In the genomic region with DNA sequence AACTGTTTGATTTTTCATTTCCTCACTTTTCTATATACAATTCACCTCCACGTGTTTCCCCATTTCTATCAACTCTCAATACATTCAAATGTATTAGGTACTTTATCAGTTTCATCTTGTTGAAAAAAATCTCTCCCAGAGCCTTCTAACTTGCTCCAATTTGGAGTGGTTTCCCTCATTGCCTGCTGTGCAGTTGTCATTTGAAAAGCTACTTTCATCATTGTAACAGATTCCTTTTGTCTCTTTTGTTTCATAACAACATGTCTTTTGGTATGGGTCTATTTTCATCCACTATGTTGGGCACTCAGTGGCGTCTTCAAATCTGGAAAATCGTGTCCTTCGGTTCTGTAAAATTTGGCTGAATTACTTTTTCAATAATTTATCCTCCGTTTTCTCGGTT, we compare ENCODE assay signal across 22 cellular contexts.
A peak's percentile ranks its signal among the peaks of the same experiment; 100 is the strongest.
DNase-seq lines count a peak whose midpoint lies in the region; ATAC-seq and TF ChIP-seq lines count a peak whose summit lies in the region.
"Had no signal": no experiment of that assay in that cellular context is flagged by ENCODE, and none has a peak within 500 bp of the region (broad histone marks: within the 10 kb centered on the region; RNA-seq: fewer than 3 reads in every experiment).

No MANE protein-coding gene starts in this region.

- no peak overlapping the region for H3K27ac ChIP-seq in H9 (ENCODE audit: insufficient read length, low read depth, low read length)
- H3K27ac ChIP-seq: RWPE1 had no signal

- no peak overlapping the region for H3K4me3 Mint-ChIP-seq in H9
- H3K4me3 Mint-ChIP-seq: CD14-positive monocyte; CD8-positive, alpha-beta memory T cell had no signal

- H3K9me3 ChIP-seq in H9 (ENCODE audit: control insufficient read depth, low read depth, low read length) = no peaks in the 10 kb centered on the region
- H3K9me3 ChIP-seq: BE2C had no signal

- DNase-seq in H9 = no peak
- DNase-seq in globus pallidus (ENCODE audit: low spot score) = peak; percentile 53
- peak; percentile 59 for DNase-seq in pons (ENCODE audit: low spot score)
- no peak for DNase-seq in NCI-H1048 (lab: John Stamatoyannopoulos, UW)
- no peak for DNase-seq in OCI-M2 (lab: John Stamatoyannopoulos, UW; ENCODE audit: unreplicated experiment)
- no peak for DNase-seq in left colon
- no peak for DNase-seq in foreskin fibroblast
- DNase-seq: BE2C; Calu3; CD8-positive, alpha-beta memory T cell; KBM-7; MV-4-11; NCI-H1105 treated with DMSO at 0.1 percent for 48 hours; NCI-H2029; NCI-H446; NCI-H524 treated with DMSO at 0.1 percent for 48 hours; NCI-H774; SHP77 treated with DMSO at 0.1 percent for 48 hours; T-helper 1 cell had no signal

- H3K4me1 ChIP-seq in H9 (ENCODE audit: insufficient read depth, low read length) = peaks cover 2% of the 10 kb centered on the region; the same call in 1 of the 2 replicates

- H3K14ac ChIP-seq in H9 (ENCODE audit: insufficient read depth, low read length) = no peak overlapping the region

- no peak overlapping the region for H3K56ac ChIP-seq in H9 (ENCODE audit: insufficient read length, low read depth, low read length)

- peaks cover 18 to 23% of the 10 kb centered on the region in 2 experiments for H3K4me1 Mint-ChIP-seq in H9
- H3K4me1 Mint-ChIP-seq: CD14-positive monocyte; CD8-positive, alpha-beta memory T cell had no signal

- H3K9me3 Mint-ChIP-seq in H9 = no peaks in the 10 kb centered on the region
- H3K9me3 Mint-ChIP-seq: CD14-positive monocyte; CD8-positive, alpha-beta memory T cell had no signal

- H3K27me3 ChIP-seq in H9 (ENCODE audit: insufficient read depth, low read length) = no peaks in the 10 kb centered on the region
- H3K27me3 ChIP-seq: BE2C had no signal

- no peak overlapping the region for H2AFZ ChIP-seq in H9 (ENCODE audit: low read length)

- H2BK12ac ChIP-seq in H9 (ENCODE audit: insufficient read length, low read depth, low read length) = no peak overlapping the region

- H3K27me3 Mint-ChIP-seq in H9 (ENCODE audit: low read depth) = no peaks in the 10 kb centered on the region
- H3K27me3 Mint-ChIP-seq: CD8-positive, alpha-beta memory T cell had no signal

- H3T11ph ChIP-seq in H9 (ENCODE audit: low read length) = no peak overlapping the region

- H2BK20ac ChIP-seq in H9 (ENCODE audit: low read depth, low read length, poor library complexity, severe bottlenecking) = no peak overlapping the region

- ATAC-seq in left colon = no peak
- ATAC-seq: Panc1 had no signal

- peak overlapping the region in 2 of 3 experiments; percentile 3 to 84; a peak in 3 of 7 replicates for H3K27ac Mint-ChIP-seq in H9
- H3K27ac Mint-ChIP-seq: CD8-positive, alpha-beta memory T cell had no signal

- peaks cover 0 to 4% (median 0%) of the 10 kb centered on the region in 3 experiments; a peak in 2 of 7 replicates for H3K36me3 Mint-ChIP-seq in H9 (ENCODE audit: insufficient read depth in 1 of 3, low read depth in 3 of 3)

- no peak overlapping the region for H4K91ac ChIP-seq in H9 (ENCODE audit: insufficient read length, low read depth, low read length)

- no peaks in the 10 kb centered on the region for H3K23me2 ChIP-seq in H9 (ENCODE audit: insufficient read length, low read depth, low read length, poor library complexity, severe bottlenecking)

- no peak overlapping the region for H2BK120ac ChIP-seq in H9 (ENCODE audit: low read depth, low read length, poor library complexity, severe bottlenecking)

- H3K18ac ChIP-seq in H9 (ENCODE audit: insufficient read length, low read depth, low read length) = no peak overlapping the region

- no peak overlapping the region for H2AK5ac ChIP-seq in H9 (ENCODE audit: insufficient read length, low read length)

- no peak overlapping the region for H4K5ac ChIP-seq in H9 (ENCODE audit: insufficient read length, low read depth, low read length)

- no peaks in the 10 kb centered on the region for H4K20me1 ChIP-seq in H9 (ENCODE audit: control insufficient read depth, insufficient read depth, insufficient read length)

- H3K23ac ChIP-seq in H9 (ENCODE audit: insufficient read length, low read depth, low read length) = no peak overlapping the region

- H3K79me1 ChIP-seq in H9 (ENCODE audit: insufficient read depth, low read depth, low read length, poor library complexity, severe bottlenecking) = no peaks in the 10 kb centered on the region

- H3K79me2 ChIP-seq in H9 (ENCODE audit: insufficient read depth, low read length) = no peaks in the 10 kb centered on the region

- no peak overlapping the region for H2BK5ac ChIP-seq in H9 (ENCODE audit: insufficient read length, low read length)

- no peak overlapping the region for H3K4me3 ChIP-seq in foreskin fibroblast (ENCODE audit: low read depth in 1 of 2, low read length in 2 of 2)

- no peak overlapping the region for H3K4ac ChIP-seq in H9 (ENCODE audit: low read depth, low read length)

- H3K9ac ChIP-seq in H9 (ENCODE audit: extremely low read depth, insufficient read length, low read length) = no peak overlapping the region

- intact Hi-C loops in left colon (cut with DNase I, micrococcal nuclease) = no loop called here

- no peak overlapping the region for H2BK15ac ChIP-seq in H9 (ENCODE audit: low read depth, low read length)

- TF ChIP-seq CTCF in H9 (conservative IDR thresholded peaks at IDR 0.05) = no peak
- no peak for TF ChIP-seq CTCF in foreskin fibroblast (IDR thresholded peaks at IDR 0.05; ENCODE audit: low read depth, low read length)

- no peak overlapping the region for H4K8ac ChIP-seq in H9 (replicated peaks; ENCODE audit: insufficient read length, low read depth, low read length)

- no CpG with 5 or more reads among the region's 6 CpGs for WGBS in H9 (ENCODE audit: extremely low coverage, insufficient read length, low lambda C conversion rate)

- no peak overlapping the region for H3K4me2 ChIP-seq in H9 (ENCODE audit: insufficient read depth, insufficient read length, low read length)

Comparison
In these comparisons a context has a peak if more than half of its experiments do, and no peak if none do; other contexts are left out.
1. DNase-seq: peak in globus pallidus (single experiment) and pons (single experiment); none in H9 (single experiment), NCI-H1048 (single experiment), OCI-M2 (single experiment), left colon (0 of 2) and foreskin fibroblast (0 of 2).